Comparison of ENCODE assay signal across 20 cellular contexts in the genomic region with DNA sequence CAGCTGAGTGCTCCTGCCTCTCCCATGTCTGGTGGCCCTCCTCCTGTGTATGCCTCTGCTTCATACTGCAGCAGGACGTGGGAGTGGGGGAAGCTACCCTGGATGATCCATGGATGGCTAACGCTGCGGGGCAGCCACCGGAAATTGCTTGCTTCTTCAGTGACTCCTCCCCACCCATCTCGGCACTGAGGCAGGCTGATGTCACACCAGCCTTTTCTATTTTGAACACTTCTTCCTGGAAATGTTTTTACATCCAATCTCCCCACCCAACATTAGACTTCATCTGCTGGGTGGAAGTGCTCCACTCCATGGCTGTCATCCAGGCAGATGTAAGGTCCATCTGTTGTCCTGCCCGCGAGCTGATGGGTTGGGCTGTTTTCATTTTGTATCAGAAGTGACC. TPM values are rescaled to one million over a fixed set of nuclear protein-coding genes. Genes with fewer than 3 reads are reported as not detected.
DNase-seq lines count a peak whose midpoint lies in the region; ATAC-seq and TF ChIP-seq lines count a peak whose summit lies in the region.
"Had no signal": no experiment of that assay in that cellular context is flagged by ENCODE, and none has a peak within 500 bp of the region (broad histone marks: within the 10 kb centered on the region; RNA-seq: fewer than 3 reads in every experiment).

No MANE protein-coding gene starts in this region.

- WGBS in heart right ventricle, 2 donors: 27 to 34% methylated on average over 7 of the region's 7 CpGs
- 49 to 59% (median 58%) methylated on average over 7 of the region's 7 CpGs for WGBS in psoas muscle, 3 donors

- no peak overlapping the region for H3K4me3 Mint-ChIP-seq in T-cell

- DNase-seq in DMS 273 (lab: John Stamatoyannopoulos, UW; ENCODE audit: unreplicated experiment) (peak; percentile 74), adipocyte (ENCODE audit: low read depth) (no peak), heart right ventricle (peak; percentile 33 to 64), psoas muscle (peak; percentile 54 to 58), NCI-H1417 (lab: John Stamatoyannopoulos, UW) (no peak), NCI-H128 (lab: John Stamatoyannopoulos, UW; ENCODE audit: unreplicated experiment) (no peak), T-cell (no peak)
- DNase-seq: activated CD4-positive, alpha-beta T cell treated with anti-CD3 and anti-CD28 coated beads, Interleukin-2, amount 50 U/mL, for 1 hour; activated T-cell treated with anti-CD3 and anti-CD28 coated beads, Interleukin-2, amount 50 U/mL, for 48 hours; amygdala; C1 segment of cervical spinal cord; colonic mucosa; midbrain; NCI-H2081 treated with DMSO at 0.1 percent for 48 hours; NCI-H748 treated with DMSO at 0.1 percent for 48 hours; pancreas; testis had no signal

- H3K27me3 ChIP-seq in adipocyte (replicated peaks; ENCODE audit: control insufficient read depth, insufficient read depth, low read length) (no peaks in the 10 kb centered on the region), heart right ventricle (no peaks in the 10 kb centered on the region), psoas muscle (ENCODE audit: insufficient read depth in 3 of 3, low read length in 2 of 3) (no peaks in the 10 kb centered on the region)
- H3K27me3 ChIP-seq: colonic mucosa, pancreas, testis had no signal

- peaks cover 67% of the 10 kb centered on the region for H3K36me3 Mint-ChIP-seq in T-cell

- H3K4me1 ChIP-seq in adipocyte (ENCODE audit: control insufficient read depth, insufficient read depth, low read length) (peaks cover 26% of the 10 kb centered on the region), heart right ventricle (peaks cover 10 to 60% (median 36%) of the 10 kb centered on the region in 9 donors), psoas muscle (peaks cover 9% of the 10 kb centered on the region)

- H3K4me3 ChIP-seq in adipocyte (ENCODE audit: low read length) (peak overlapping the region; percentile 21), heart right ventricle (no peak overlapping the region), psoas muscle (no peak overlapping the region)
- H3K4me3 ChIP-seq: colonic mucosa, pancreas, testis had no signal

- H3K36me3 ChIP-seq in adipocyte (ENCODE audit: control insufficient read depth, insufficient read depth, low read length, severe bottlenecking) (peaks cover 72% of the 10 kb centered on the region), heart right ventricle (peaks cover 0 to 100% (median 61%) of the 10 kb centered on the region in 9 donors), psoas muscle (ENCODE audit: insufficient read depth in 1 of 2, low read depth in 1 of 2) (peaks cover 4 to 67% of the 10 kb centered on the region in 2 donors)
- H3K36me3 ChIP-seq: colonic mucosa had no signal

- intact Hi-C loops in heart right ventricle (cut with DNase I): loop anchor here in 4 of 10 donors (5.0 to 10.0 kb wide), 4 partner anchors 61 to 444 kb away; partner anchors contain the start of gene HEG1 (in 2 of the 4)
- intact Hi-C loops in psoas muscle (cut with DNase I): loop anchor here (2.0 to 10.0 kb wide), 3 partner anchors 171 to 591 kb away; no protein-coding TSS in a partner anchor

- POLR2A ChIA-PET in T-cell (lab: Charles Lee): no interaction called here

- H3K27ac ChIP-seq in heart right ventricle: peak overlapping the region in 9 of 10 donors; percentile 28 to 84 (median 54)
- H3K27ac ChIP-seq in psoas muscle: peak overlapping the region; percentile 16
- H3K27ac ChIP-seq: colonic mucosa, pancreas, testis had no signal

- H3K9me3 ChIP-seq in adipocyte (ENCODE audit: control insufficient read depth, low read length) (no peaks in the 10 kb centered on the region), heart right ventricle (no peaks in the 10 kb centered on the region), psoas muscle (no peaks in the 10 kb centered on the region)
- H3K9me3 ChIP-seq: colonic mucosa, pancreas, testis had no signal

- peaks cover 3 to 8% (median 6%) of the 10 kb centered on the region in 3 donors for H3K4me1 Mint-ChIP-seq in T-cell

- peak overlapping the region; percentile 43 for H3K9ac ChIP-seq in adipocyte (ENCODE audit: low read length)

- no peaks in the 10 kb centered on the region for H3K27me3 Mint-ChIP-seq in T-cell

- ATAC-seq in heart right ventricle (peak; percentile 40 to 86 (median 74)), psoas muscle (peak in 3 of 4 donors; percentile 14 to 36 (median 27)), HG02981 (IDR thresholded peaks at IDR 0.05; ENCODE audit: unreplicated experiment) (no peak), T-cell (replicated peaks in 1 of 4) (no peak)

- no peak overlapping the region for H3K27ac Mint-ChIP-seq in T-cell

- H3K9me3 Mint-ChIP-seq in T-cell: no peaks in the 10 kb centered on the region

- CTCF ChIA-PET in T-cell (lab: Charles Lee): no interaction called here

- TF ChIP-seq CTCF in heart right ventricle (IDR thresholded peaks at IDR 0.05) (no peak), psoas muscle (IDR thresholded peaks at IDR 0.05) (no peak)

RNA-seq across cellular contexts. Expression of gene MUC13, which starts 58.9 kb away (rescaled TPM):
- total RNA-seq in heart right ventricle (under 1 TPM in 2 of 10 donors, not detected in 8; 0.37 to 0.41 TPM), psoas muscle (under 1 TPM in 1 of 4 donors, not detected in 3; 0.13 TPM), T-cell (1 to 10 TPM in 1 of 5 donors, under 1 TPM in 4; 0.13 to 6.7 (median 0.18) TPM)
- polyA plus RNA-seq in heart right ventricle (under 1 TPM in 1 of 2 donors, not detected in 1; 0.03 TPM), psoas muscle (under 1 TPM in 2 of 3 donors, not detected in 1; 0.12 to 0.16 TPM)
- total RNA-seq: epithelial cell of proximal tubule, RPMI7951 had no signal

Comparison
In these comparisons a context has a peak if more than half of its experiments do, and no peak if none do; other contexts are left out.
1. DNase-seq: peak in DMS 273 (single experiment), heart right ventricle (2 of 2) and psoas muscle (2 of 2); none in adipocyte (single experiment), NCI-H1417 (0 of 3), NCI-H128 (single experiment) and T-cell (0 of 34).
2. ATAC-seq: peak in heart right ventricle (8 of 8) and psoas muscle (3 of 4); none in HG02981 (single experiment) and T-cell (0 of 4).